Comparison of ENCODE assay signal across 8 cellular contexts in genomic region chr1:156213644-156213966, GRCh38. TPM values are rescaled to one million over a fixed set of nuclear protein-coding genes. Genes with fewer than 3 reads are reported as not detected.
A peak's percentile ranks its signal among the peaks of the same experiment; 100 is the strongest.
DNase-seq lines count a peak whose midpoint lies in the region; ATAC-seq and TF ChIP-seq lines count a peak whose summit lies in the region.

No MANE protein-coding gene starts in this region.

- TF ChIP-seq POLR2A in right lobe of liver (IDR thresholded peaks at IDR 0.05), result no peak
- TF ChIP-seq POLR2A in tibial nerve (IDR thresholded peaks at IDR 0.05), result no peak

- H3K27me3 ChIP-seq in right lobe of liver (no peaks in the 10 kb centered on the region), tibial nerve (no peaks in the 10 kb centered on the region)

- H3K36me3 ChIP-seq in right lobe of liver (peaks cover 0 to 15% (median 4%) of the 10 kb centered on the region in 4 donors), tibial nerve (peaks cover 0 to 34% (median 0%) of the 10 kb centered on the region in 3 donors)

- H3K27ac Mint-ChIP-seq in activated T-cell treated with anti-CD3 and anti-CD28 coated beads, Interleukin-2, amount 50 U/mL, for 24 hours, result peak overlapping the region; percentile 97

- TF ChIP-seq CTCF in astrocyte of the cerebellum (IDR thresholded peaks at IDR 0.05; ENCODE audit: low read depth, low read length, missing control alignments) (no peak), right lobe of liver (IDR thresholded peaks at IDR 0.05) (no peak), tibial nerve (IDR thresholded peaks at IDR 0.05) (no peak)

- WGBS in right lobe of liver (ENCODE audit: insufficient coverage, low coverage, low lambda C conversion rate, missing lambda C conversion rate), result 7% methylated on average over 6 of the region's 11 CpGs
- WGBS in tibial nerve, 2 donors, result 20 to 21% methylated on average over 11 of the region's 11 CpGs

- no peak for TF ChIP-seq EP300 in tibial nerve (IDR thresholded peaks at IDR 0.05)

- H3K36me3 Mint-ChIP-seq in activated T-cell treated with anti-CD3 and anti-CD28 coated beads, Interleukin-2, amount 50 U/mL, for 24 hours (ENCODE audit: low read depth), result peaks cover 88% of the 10 kb centered on the region

- intact Hi-C loops in right lobe of liver (cut with DNase I), result no loop called here

- H3K4me3 Mint-ChIP-seq in activated T-cell treated with anti-CD3 and anti-CD28 coated beads, Interleukin-2, amount 50 U/mL, for 24 hours, result peak overlapping the region; percentile 95

- no peaks in the 10 kb centered on the region for H3K27me3 Mint-ChIP-seq in activated T-cell treated with anti-CD3 and anti-CD28 coated beads, Interleukin-2, amount 50 U/mL, for 24 hours

- no peaks in the 10 kb centered on the region for H3K9me3 Mint-ChIP-seq in activated T-cell treated with anti-CD3 and anti-CD28 coated beads, Interleukin-2, amount 50 U/mL, for 24 hours

- H3K27ac ChIP-seq in right lobe of liver (peak overlapping the region; percentile 93 to 98 (median 94)), tibial nerve (peak overlapping the region; percentile 93 to 99 (median 96))

- no peak for DNase-seq in activated T-cell treated with anti-CD3 and anti-CD28 coated beads, Interleukin-2, amount 50 U/mL, for 24 hours
- DNase-seq in activated T-cell treated with anti-CD3 and anti-CD28 coated beads, Interleukin-2, amount 50 U/mL, for 48 hours, result no peak
- DNase-seq in astrocyte of the cerebellum (ENCODE audit: low read depth), result no peak
- no peak for DNase-seq in right lobe of liver
- no peak for DNase-seq in tibial nerve (ENCODE audit: low spot score in 2 of 2)
- DNase-seq in EL, result no peak

- peaks cover 48% of the 10 kb centered on the region for H3K4me1 Mint-ChIP-seq in activated T-cell treated with anti-CD3 and anti-CD28 coated beads, Interleukin-2, amount 50 U/mL, for 24 hours (ENCODE audit: low read depth)

- peaks cover 0 to 47% (median 19%) of the 10 kb centered on the region in 4 donors for H3K4me1 ChIP-seq in right lobe of liver
- peaks cover 0 to 44% (median 14%) of the 10 kb centered on the region in 4 donors for H3K4me1 ChIP-seq in tibial nerve

- H3K9me3 ChIP-seq in right lobe of liver (no peaks in the 10 kb centered on the region), tibial nerve (no peaks in the 10 kb centered on the region)

- in situ Hi-C loops in astrocyte of the cerebellum (cut with HindIII; ENCODE audit: low sequenced_read_pairs), result no loop called here

- no peak for ATAC-seq in right lobe of liver
- no peak for ATAC-seq in GM19395 (IDR thresholded peaks at IDR 0.05; ENCODE audit: unreplicated experiment)
- no peak for ATAC-seq in HG03097 (IDR thresholded peaks at IDR 0.05; ENCODE audit: low FRiP score, unreplicated experiment)

- peak overlapping the region; percentile 77 for H3K4me3 ChIP-seq in astrocyte of the cerebellum (ENCODE audit: low read depth, low read length)
- peak overlapping the region; percentile 54 to 89 (median 64) for H3K4me3 ChIP-seq in right lobe of liver
- H3K4me3 ChIP-seq in tibial nerve, result peak overlapping the region; percentile 65 to 73 (median 71)

RNA-seq across cellular contexts. Expression of gene PMF1, which starts 0.8 kb away (rescaled TPM):
- total RNA-seq in right lobe of liver (10 to 100 TPM; 21.8 to 33.8 (median 24.8) TPM), tibial nerve (10 to 100 TPM; 41.7 to 67.1 (median 49.1) TPM)

RNA-seq across cellular contexts. Expression of gene SLC25A44, which starts 19.7 kb away (rescaled TPM):
- total RNA-seq in right lobe of liver (10 to 100 TPM; 19.1 to 30.5 (median 20.0) TPM), tibial nerve (10 to 100 TPM in 3 of 4 donors, 1 to 10 TPM in 1; 9.4 to 25.5 (median 13.6) TPM)

RNA-seq across cellular contexts. Expression of gene BGLAP, which starts 28.4 kb away (rescaled TPM):
- total RNA-seq in right lobe of liver (1 to 10 TPM in 3 of 6 experiments, under 1 TPM in 1, not detected in 2; 0.44 to 1.5 (median 1.2) TPM), tibial nerve (1 to 10 TPM in 3 of 4 donors, not detected in 1; 2.1 to 5.2 (median 2.7) TPM)

RNA-seq across cellular contexts. Expression of gene PAQR6, which starts 34.3 kb away (rescaled TPM):
- 1 to 10 TPM in 3 of 6 experiments, under 1 TPM in 3; 0.43 to 4.0 (median 1.1) TPM for total RNA-seq in right lobe of liver
- 10 to 100 TPM; 26.4 to 44.6 (median 31.2) TPM for total RNA-seq in tibial nerve
